ENCODE assay signal across 22 cellular contexts in genomic region chr9:128481561-128481960, GRCh38. TPM values are rescaled to one million over a fixed set of nuclear protein-coding genes. Genes with fewer than 3 reads are reported as not detected.
DNase-seq lines count a peak whose midpoint lies in the region; ATAC-seq, FAIRE-seq and TF ChIP-seq lines count a peak whose summit lies in the region.
"Had no signal": no experiment of that assay in that cellular context is flagged by ENCODE, and none has a peak within 500 bp of the region (broad histone marks: within the 10 kb centered on the region; RNA-seq: fewer than 3 reads in every experiment).

No MANE protein-coding gene starts in this region.

- no peaks in the 10 kb centered on the region for H3K9me3 ChIP-seq in A549
- no peaks in the 10 kb centered on the region for H3K9me3 ChIP-seq in T-helper 17 cell (ENCODE audit: control insufficient read depth, low read length, poor library complexity, severe bottlenecking)
- no peaks in the 10 kb centered on the region for H3K9me3 ChIP-seq in spleen
- no peaks in the 10 kb centered on the region for H3K9me3 ChIP-seq in A673 (ENCODE audit: low read depth, low read length, poor library complexity, severe bottlenecking)
- H3K9me3 ChIP-seq: BE2C had no signal

- TF ChIP-seq CTCF in A549 (IDR thresholded peaks at IDR 0.05), result no peak
- no peak for TF ChIP-seq CTCF in endothelial cell (IDR thresholded peaks at IDR 0.05; ENCODE audit: unreplicated experiment)
- no peak for TF ChIP-seq CTCF in spleen (IDR thresholded peaks at IDR 0.05 in 8 of 11, conservative IDR thresholded peaks at IDR 0.05 in 3 of 11)
- TF ChIP-seq CTCF in A673 (conservative IDR thresholded peaks at IDR 0.05; ENCODE audit: low read depth, low read length), result no peak

- peaks cover 2% of the 10 kb centered on the region for H3K4me1 Mint-ChIP-seq in T-helper 17 cell
- no peaks in the 10 kb centered on the region for H3K4me1 Mint-ChIP-seq in endothelial cell (ENCODE audit: unreplicated experiment)
- H3K4me1 Mint-ChIP-seq: CD4-positive, CD25-positive, alpha-beta regulatory T cell; CD8-positive, alpha-beta memory T cell; IgD-negative memory B cell had no signal

- peak overlapping the region; percentile 63 for H3K27ac Mint-ChIP-seq in T-helper 17 cell
- H3K27ac Mint-ChIP-seq in endothelial cell (ENCODE audit: unreplicated experiment), result no peak overlapping the region
- H3K27ac Mint-ChIP-seq: HFFc6 had no signal

- TF ChIP-seq EP300 in A549 (IDR thresholded peaks at IDR 0.05), result no peak

- no peak overlapping the region for H3K4me3 ChIP-seq in A549
- no peak overlapping the region for H3K4me3 ChIP-seq in spleen
- H3K4me3 ChIP-seq in A673 (ENCODE audit: low read depth, low read length, poor library complexity, severe bottlenecking), result no peak overlapping the region

- WGBS in A549 (ENCODE audit: missing lambda C conversion rate), result 95% methylated on average over 10 of the region's 10 CpGs
- 94 to 99% (median 97%) methylated on average over 10 of the region's 10 CpGs for WGBS in spleen, 5 donors

- POLR2A ChIA-PET in A549 (lab: Yijun Ruan, JAX), result no interaction called here
- POLR2A ChIA-PET in A673 (lab: Charles Lee; ENCODE audit: low non-redundant PET), result interaction anchor here (0.7 kb wide), 2 partner anchors 10 to 1405 kb away, joined by 3 read pairs; no protein-coding TSS in a partner anchor

- no peak for TF ChIP-seq POLR2A in A549 (IDR thresholded peaks at IDR 0.05; ENCODE audit: low read length)
- no peak for TF ChIP-seq POLR2A in spleen (IDR thresholded peaks at IDR 0.05)

- H3K9me3 Mint-ChIP-seq in endothelial cell (ENCODE audit: unreplicated experiment), result no peaks in the 10 kb centered on the region
- H3K9me3 Mint-ChIP-seq: CD4-positive, CD25-positive, alpha-beta regulatory T cell; CD8-positive, alpha-beta memory T cell; HFFc6; IgD-negative memory B cell had no signal

- H3K27me3 ChIP-seq in spleen (replicated peaks in 1 of 7) (no peaks in the 10 kb centered on the region), A673 (replicated peaks; ENCODE audit: insufficient read depth, low read depth, low read length, poor library complexity) (no peaks in the 10 kb centered on the region)
- H3K27me3 ChIP-seq: BE2C had no signal

- CTCF ChIA-PET in A549 (lab: Yijun Ruan, JAX), result interaction anchor here (0.9 kb wide), 1 partner anchor 127 kb away, joined by 4 read pairs; no protein-coding TSS in a partner anchor
- CTCF ChIA-PET in A673 (lab: Charles Lee), result no interaction called here

- no peaks in the 10 kb centered on the region for H3K4me1 ChIP-seq in A549
- no peaks in the 10 kb centered on the region for H3K4me1 ChIP-seq in spleen
- no peaks in the 10 kb centered on the region for H3K4me1 ChIP-seq in A673 (ENCODE audit: insufficient read depth, low read length, poor library complexity, severe bottlenecking)
- H3K4me1 ChIP-seq: BE2C had no signal

- ATAC-seq in A549 (no peak), T-helper 17 cell (no peak), HG03097 (IDR thresholded peaks at IDR 0.05; ENCODE audit: low FRiP score, unreplicated experiment) (no peak)
- ATAC-seq: HCT116 had no signal

- BruUV-seq in A673 (replicated peaks; lab: Mats Ljungman, UMichigan), result no TSS peak

- H3K27ac ChIP-seq in A549, result no peak overlapping the region
- H3K27ac ChIP-seq in spleen, result no peak overlapping the region
- H3K27ac ChIP-seq in A673 (ENCODE audit: low read depth, low read length, poor library complexity, severe bottlenecking), result no peak overlapping the region

- H3K4me3 Mint-ChIP-seq in T-helper 17 cell (no peak overlapping the region), endothelial cell (ENCODE audit: unreplicated experiment) (peak overlapping the region; percentile 53)
- H3K4me3 Mint-ChIP-seq: CD4-positive, CD25-positive, alpha-beta regulatory T cell; CD8-positive, alpha-beta memory T cell; HFFc6; IgD-negative memory B cell had no signal

- no peak for TF ChIP-seq RAD21 in A549 (conservative IDR thresholded peaks at IDR 0.05 in 1 of 2, IDR thresholded peaks at IDR 0.05 in 1 of 2)

- H3K27me3 Mint-ChIP-seq in T-helper 17 cell, result no peaks in the 10 kb centered on the region
- peaks cover 2% of the 10 kb centered on the region for H3K27me3 Mint-ChIP-seq in endothelial cell (ENCODE audit: unreplicated experiment)
- H3K27me3 Mint-ChIP-seq: CD4-positive, CD25-positive, alpha-beta regulatory T cell; CD8-positive, alpha-beta memory T cell; IgD-negative memory B cell had no signal

- DNase-seq in A549 (ENCODE audit: low read depth in 1 of 2, low spot score in 1 of 2), result no peak
- no peak for DNase-seq in T-helper 17 cell
- DNase-seq in endothelial cell (ENCODE audit: low spot score), result no peak
- DNase-seq in spleen, result peak; percentile 19
- no peak for DNase-seq in DMS79 treated with DMSO at 0.1 percent for 48 hours (lab: John Stamatoyannopoulos, UW)
- no peak for DNase-seq in A673 (ENCODE audit: low spot score)
- DNase-seq: 8988T; ACHN; BE2C; C1 segment of cervical spinal cord; CD4-positive, CD25-positive, alpha-beta regulatory T cell; CD8-positive, alpha-beta memory T cell; COR-L47; GDM1; GOT3; H7; HFFc6 had no signal

- intact Hi-C loops in spleen (cut with DNase I; ENCODE audit: low total_unique reads) (no loop called here), A673 (cut with micrococcal nuclease; ENCODE audit: unreplicated experiment) (no loop called here)

- H3K36me3 Mint-ChIP-seq in T-helper 17 cell (ENCODE audit: low read depth) (peaks cover 6% of the 10 kb centered on the region), endothelial cell (ENCODE audit: low read depth, unreplicated experiment) (peaks cover 46% of the 10 kb centered on the region)

- FAIRE-seq in A549 (lab: Jason Lieb, UNC), result peak; percentile 13
- FAIRE-seq: D721Med, HTR-8/SVneo had no signal

- H3K4me2 ChIP-seq in A549, result no peak overlapping the region

- H3K36me3 ChIP-seq in spleen, result peaks cover 0 to 100% (median 78%) of the 10 kb centered on the region in 6 donors
- peaks cover 66% of the 10 kb centered on the region for H3K36me3 ChIP-seq in A673 (ENCODE audit: insufficient read depth, low read length, poor library complexity, severe bottlenecking)

TF ChIP-seq in A549, 52 proteins besides CTCF, POLR2A, EP300 and RAD21:
- TF ChIP-seq HOXA7 (CRISPR knock-in tag; IDR thresholded peaks at IDR 0.05) (no peak), RARB (CRISPR knock-in tag; IDR thresholded peaks at IDR 0.05) (no peak)

RNA-seq across cellular contexts. Expression of gene GLE1, which starts 23.0 kb away (rescaled TPM):
- 41.2 and 49.2 TPM in 2 replicates for polyA plus RNA-seq in A549 (2011; rRNA removed)
- 17.0 and 19.6 TPM in 2 replicates for polyA plus RNA-seq in A549 (2012; cell fraction: cytosol; rRNA removed)
- polyA plus RNA-seq in A549 (2012; cell fraction: nucleus; rRNA removed), result 16.7 and 20.8 TPM in 2 replicates
- polyA plus RNA-seq in A549 (2017; fragmentation: RNase III; extraction: RNeasy Plus Mini Kit Qiagen cat#74134 plus additional on column Dnase treatment), result 30.2 to 31.5 TPM (median 30.3 TPM) in 3 replicates
- polyA minus RNA-seq in A549 (2011; rRNA and poly(A)+ RNA removed), result 43.4 and 47.1 TPM in 2 replicates
- 10 to 100 TPM; 14.4 to 16.2 TPM for total RNA-seq in T-helper 17 cell
- total RNA-seq in endothelial cell (ENCODE audit: unreplicated experiment), result 17.5 TPM
- total RNA-seq in spleen, result 10 to 100 TPM; 20.8 to 31.2 (median 25.8) TPM
- polyA plus RNA-seq in spleen, result 10 to 100 TPM; 14.3 to 15.1 (median 14.7) TPM
- total RNA-seq in A673 (2021), result 52.1 and 52.3 TPM in 2 replicates

RNA-seq across cellular contexts. Expression of gene ODF2, which starts 25.8 kb away (rescaled TPM):
- polyA plus RNA-seq in A549 (2011; rRNA removed), result 22.9 and 24.7 TPM in 2 replicates
- polyA plus RNA-seq in A549 (2012; cell fraction: cytosol; rRNA removed), result 23.0 and 24.6 TPM in 2 replicates
- polyA plus RNA-seq in A549 (2012; cell fraction: nucleus; rRNA removed), result 74.3 and 90.1 TPM in 2 replicates
- 29.6 to 32.0 TPM (median 30.5 TPM) in 3 replicates for polyA plus RNA-seq in A549 (2017; fragmentation: RNase III; extraction: RNeasy Plus Mini Kit Qiagen cat#74134 plus additional on column Dnase treatment)
- 13.6 and 14.4 TPM in 2 replicates for polyA minus RNA-seq in A549 (2011; rRNA and poly(A)+ RNA removed)
- total RNA-seq in T-helper 17 cell, result 10 to 100 TPM; 26.2 to 29.1 TPM
- 83.8 TPM for total RNA-seq in endothelial cell (ENCODE audit: unreplicated experiment)
- total RNA-seq in spleen, result 10 to 100 TPM; 25.4 to 37.5 (median 30.9) TPM
- polyA plus RNA-seq in spleen, result 10 to 100 TPM; 13.4 to 16.5 (median 15.2) TPM
- 80.6 and 83.1 TPM in 2 replicates for total RNA-seq in A673 (2021)
